Comparison of ENCODE assay signal across 8 cellular contexts in the genomic region with DNA sequence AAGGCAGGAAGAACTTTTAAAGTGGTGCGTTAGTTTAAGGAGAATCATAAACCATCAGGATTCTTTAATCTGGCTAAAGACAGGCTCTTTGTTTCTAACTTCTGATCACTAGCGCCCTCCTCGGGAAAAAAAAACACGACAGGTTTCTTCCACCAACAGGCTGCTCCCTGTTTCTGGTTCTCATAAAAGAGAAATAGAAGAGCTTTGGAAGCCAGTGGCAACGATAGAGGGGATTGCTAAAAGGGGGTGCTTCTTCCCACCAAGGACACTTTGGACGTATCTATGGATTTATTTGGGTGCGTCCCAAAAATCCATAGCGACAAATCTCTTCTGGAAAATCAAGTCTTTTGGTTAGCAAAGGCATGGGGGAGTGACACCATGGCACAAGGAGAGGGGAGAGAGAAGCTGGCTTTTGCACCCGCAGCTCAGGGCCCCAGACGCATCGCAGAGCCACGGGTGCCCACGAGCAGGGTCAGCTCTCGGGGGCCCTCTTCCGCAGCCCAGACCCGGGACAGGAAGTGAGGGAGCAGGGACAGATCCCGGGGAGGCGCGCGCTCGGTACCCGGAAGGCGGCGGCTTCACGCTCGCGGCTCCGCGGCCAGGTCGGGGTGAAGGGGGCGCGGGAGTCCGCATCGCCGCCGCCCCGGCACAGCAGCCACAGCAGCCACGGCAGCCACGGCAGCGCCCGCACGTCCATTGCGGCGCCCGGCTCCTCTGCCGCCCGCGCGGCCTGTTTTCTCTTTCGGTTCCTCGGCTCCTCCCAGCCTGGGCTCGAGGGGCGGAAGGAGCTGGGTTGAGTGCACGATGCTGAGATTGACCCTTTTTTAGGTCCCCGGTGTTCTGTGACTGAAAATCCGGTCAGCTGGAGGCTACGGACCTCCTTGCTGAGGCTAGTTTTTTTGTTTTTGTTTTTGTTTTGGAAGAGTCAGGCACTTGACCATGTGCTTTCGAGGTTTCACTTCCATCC. TPM values are rescaled to one million over a fixed set of nuclear protein-coding genes. Genes with fewer than 3 reads are reported as not detected.
DNase-seq lines count a peak whose midpoint lies in the region; ATAC-seq, FAIRE-seq and TF ChIP-seq lines count a peak whose summit lies in the region.

A gene with protein sequence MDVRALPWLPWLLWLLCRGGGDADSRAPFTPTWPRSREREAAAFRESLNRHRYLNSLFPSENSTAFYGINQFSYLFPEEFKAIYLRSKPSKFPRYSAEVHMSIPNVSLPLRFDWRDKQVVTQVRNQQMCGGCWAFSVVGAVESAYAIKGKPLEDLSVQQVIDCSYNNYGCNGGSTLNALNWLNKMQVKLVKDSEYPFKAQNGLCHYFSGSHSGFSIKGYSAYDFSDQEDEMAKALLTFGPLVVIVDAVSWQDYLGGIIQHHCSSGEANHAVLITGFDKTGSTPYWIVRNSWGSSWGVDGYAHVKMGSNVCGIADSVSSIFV (minus strand): TSS at position 716 of the 967 bp plus-strand sequence. CDS start 19 bp downstream, at position 697.

- FAIRE-seq in H54 (lab: Jason Lieb, UNC) (no peak), pancreas (lab: Jason Lieb, UNC) (peak; percentile 92)

- H3K27me3 Mint-ChIP-seq in activated naive CD8-positive, alpha-beta T cell treated with anti-CD3 and anti-CD28 coated beads for 36 hours: no peaks in the 10 kb centered on the region

- peaks cover 33% of the 10 kb centered on the region for H3K4me1 Mint-ChIP-seq in activated naive CD8-positive, alpha-beta T cell treated with anti-CD3 and anti-CD28 coated beads for 36 hours

- peak; percentile 98 for ATAC-seq in SK-N-SH treated with all-trans-retinoic acid at 6 μM for 48 hours
- ATAC-seq in pancreas: peak; percentile 91 to 97 (median 95)

- DNase-seq in GF-D8 (lab: John Stamatoyannopoulos, UW) (peak; percentile 5), H54 (ENCODE audit: insufficient read length, low spot score) (peak; percentile 35), LoVo (ENCODE audit: low spot score) (peak; percentile 73), head of caudate nucleus (peak; percentile 57 to 93 (median 82)), pancreas (peak; percentile 66 to 89 (median 74)), tibial artery (peak; percentile 80 to 83)
- peak; percentile 78 for DNase-seq in activated naive CD8-positive, alpha-beta T cell treated with anti-CD3 and anti-CD28 coated beads for 36 hours

- peak; percentile 20 to 43 (median 32) for TF ChIP-seq CTCF in pancreas (IDR thresholded peaks at IDR 0.05)
- TF ChIP-seq CTCF in tibial artery (IDR thresholded peaks at IDR 0.05): peak; percentile 70

- H3K4me3 ChIP-seq in pancreas: peak within 1 kb of the TSS; percentile 45 to 87 (median 66)
- peak within 1 kb of the TSS; percentile 92 for H3K4me3 ChIP-seq in tibial artery

- H3K27ac ChIP-seq in pancreas (peak within 1 kb of the TSS; percentile 87 to 99 (median 98)), tibial artery (peak within 1 kb of the TSS; percentile 94 to 100)

- no peaks in the 10 kb centered on the region for H3K9me3 ChIP-seq in pancreas
- H3K9me3 ChIP-seq in tibial artery: no peaks in the 10 kb centered on the region

- peak; percentile 70; the same call in 1 of the 2 replicates for TF ChIP-seq POLR2A in H54 (IDR thresholded peaks at IDR 0.05; ENCODE audit: low read depth, low read length)

- H3K36me3 ChIP-seq in pancreas: no peaks in the 10 kb centered on the region
- H3K36me3 ChIP-seq in tibial artery: no peaks in the 10 kb centered on the region

- peak within 1 kb of the TSS; percentile 95 for H3K4me3 Mint-ChIP-seq in activated naive CD8-positive, alpha-beta T cell treated with anti-CD3 and anti-CD28 coated beads for 36 hours

- peak within 1 kb of the TSS; percentile 98 for H3K27ac Mint-ChIP-seq in activated naive CD8-positive, alpha-beta T cell treated with anti-CD3 and anti-CD28 coated beads for 36 hours

- peaks cover 0 to 4% (median 0%) of the 10 kb centered on the region in 3 donors for H3K4me1 ChIP-seq in pancreas
- H3K4me1 ChIP-seq in tibial artery: peaks cover 0 to 13% (median 5%) of the 10 kb centered on the region in 4 donors

- H3K9me3 Mint-ChIP-seq in activated naive CD8-positive, alpha-beta T cell treated with anti-CD3 and anti-CD28 coated beads for 36 hours: no peaks in the 10 kb centered on the region

- intact Hi-C loops in head of caudate nucleus (cut with DNase I): loop anchor here (10.0 kb wide), 1 partner anchor 149 kb away; no protein-coding TSS in a partner anchor
- intact Hi-C loops in pancreas (cut with DNase I): loop anchor here in 1 of 3 donors (5.0 kb wide), 1 partner anchor 146 kb away; no protein-coding TSS in a partner anchor
- intact Hi-C loops in tibial artery (cut with DNase I; ENCODE audit: low total_unique reads): loop anchor here (5.0 to 10.0 kb wide), 3 partner anchors 141 to 549 kb away; no protein-coding TSS in a partner anchor

- 1% methylated on average over 56 to 58 of the region's 58 CpGs for WGBS in pancreas, 2 donors

- peaks cover 2% of the 10 kb centered on the region for H3K36me3 Mint-ChIP-seq in activated naive CD8-positive, alpha-beta T cell treated with anti-CD3 and anti-CD28 coated beads for 36 hours

- no peaks in the 10 kb centered on the region for H3K27me3 ChIP-seq in pancreas
- no peaks in the 10 kb centered on the region for H3K27me3 ChIP-seq in tibial artery

TF ChIP-seq in SK-N-SH treated with all-trans-retinoic acid at 6 μM for 48 hours, 23 proteins besides CTCF, POLR2A, EP300 and RAD21:
- TF ChIP-seq ZFP3 (CRISPR knock-in tag; IDR thresholded peaks at IDR 0.05) (peak; percentile 48; the same call in 1 of the 2 replicates), RARB (CRISPR knock-in tag; IDR thresholded peaks at IDR 0.05) (no peak), ZNF70 (CRISPR knock-in tag; IDR thresholded peaks at IDR 0.05) (no peak), ZNF565 (CRISPR knock-in tag; conservative IDR thresholded peaks at IDR 0.05; ENCODE audit: low read depth) (0 out of 2 replicates have a peak, but pooled peaks have one; percentile 47), SNAI2 (CRISPR knock-in tag; IDR thresholded peaks at IDR 0.05) (0 out of 2 replicates have a peak, but pooled peaks have one; percentile 61)
- TF ChIP-seq, protein P1, sequence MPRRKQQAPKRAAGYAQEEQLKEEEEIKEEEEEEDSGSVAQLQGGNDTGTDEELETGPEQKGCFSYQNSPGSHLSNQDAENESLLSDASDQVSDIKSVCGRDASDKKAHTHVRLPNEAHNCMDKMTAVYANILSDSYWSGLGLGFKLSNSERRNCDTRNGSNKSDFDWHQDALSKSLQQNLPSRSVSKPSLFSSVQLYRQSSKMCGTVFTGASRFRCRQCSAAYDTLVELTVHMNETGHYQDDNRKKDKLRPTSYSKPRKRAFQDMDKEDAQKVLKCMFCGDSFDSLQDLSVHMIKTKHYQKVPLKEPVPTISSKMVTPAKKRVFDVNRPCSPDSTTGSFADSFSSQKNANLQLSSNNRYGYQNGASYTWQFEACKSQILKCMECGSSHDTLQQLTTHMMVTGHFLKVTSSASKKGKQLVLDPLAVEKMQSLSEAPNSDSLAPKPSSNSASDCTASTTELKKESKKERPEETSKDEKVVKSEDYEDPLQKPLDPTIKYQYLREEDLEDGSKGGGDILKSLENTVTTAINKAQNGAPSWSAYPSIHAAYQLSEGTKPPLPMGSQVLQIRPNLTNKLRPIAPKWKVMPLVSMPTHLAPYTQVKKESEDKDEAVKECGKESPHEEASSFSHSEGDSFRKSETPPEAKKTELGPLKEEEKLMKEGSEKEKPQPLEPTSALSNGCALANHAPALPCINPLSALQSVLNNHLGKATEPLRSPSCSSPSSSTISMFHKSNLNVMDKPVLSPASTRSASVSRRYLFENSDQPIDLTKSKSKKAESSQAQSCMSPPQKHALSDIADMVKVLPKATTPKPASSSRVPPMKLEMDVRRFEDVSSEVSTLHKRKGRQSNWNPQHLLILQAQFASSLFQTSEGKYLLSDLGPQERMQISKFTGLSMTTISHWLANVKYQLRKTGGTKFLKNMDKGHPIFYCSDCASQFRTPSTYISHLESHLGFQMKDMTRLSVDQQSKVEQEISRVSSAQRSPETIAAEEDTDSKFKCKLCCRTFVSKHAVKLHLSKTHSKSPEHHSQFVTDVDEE (CRISPR knock-in tag; IDR thresholded peaks at IDR 0.05): 0 out of 2 replicates have a peak, but pooled peaks have one; percentile 17
- TF ChIP-seq, protein P2, sequence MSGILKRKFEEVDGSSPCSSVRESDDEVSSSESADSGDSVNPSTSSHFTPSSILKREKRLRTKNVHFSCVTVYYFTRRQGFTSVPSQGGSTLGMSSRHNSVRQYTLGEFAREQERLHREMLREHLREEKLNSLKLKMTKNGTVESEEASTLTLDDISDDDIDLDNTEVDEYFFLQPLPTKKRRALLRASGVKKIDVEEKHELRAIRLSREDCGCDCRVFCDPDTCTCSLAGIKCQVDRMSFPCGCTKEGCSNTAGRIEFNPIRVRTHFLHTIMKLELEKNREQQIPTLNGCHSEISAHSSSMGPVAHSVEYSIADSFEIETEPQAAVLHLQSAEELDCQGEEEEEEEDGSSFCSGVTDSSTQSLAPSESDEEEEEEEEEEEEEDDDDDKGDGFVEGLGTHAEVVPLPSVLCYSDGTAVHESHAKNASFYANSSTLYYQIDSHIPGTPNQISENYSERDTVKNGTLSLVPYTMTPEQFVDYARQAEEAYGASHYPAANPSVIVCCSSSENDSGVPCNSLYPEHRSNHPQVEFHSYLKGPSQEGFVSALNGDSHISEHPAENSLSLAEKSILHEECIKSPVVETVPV (CRISPR knock-in tag; IDR thresholded peaks at IDR 0.05): no peak

RNA-seq across cellular contexts. Expression of the gene that starts here (rescaled TPM):
- total RNA-seq in activated naive CD8-positive, alpha-beta T cell treated with anti-CD3 and anti-CD28 coated beads for 36 hours: 1 to 10 TPM; 4.6 to 4.7 TPM
- total RNA-seq in pancreas: 10 to 100 TPM in 3 of 6 donors, 1 to 10 TPM in 3; 5.8 to 15.3 (median 8.5) TPM
- polyA plus RNA-seq in pancreas: 10 to 100 TPM in 1 of 2 donors, 1 to 10 TPM in 1; 3.3 to 16.1 TPM

Comparison
In these comparisons a context has a peak if more than half of its experiments do, and no peak if none do; other contexts are left out.
1. Peak in every context shown above with its lines: DNase-seq, ATAC-seq, H3K4me3 ChIP-seq and H3K27ac ChIP-seq.
2. DNase-seq: peak in every context shown above with its lines; median percentile 82 in head of caudate nucleus; 82 in tibial artery; 78 in activated naive CD8-positive, alpha-beta T cell treated with anti-CD3 and anti-CD28 coated beads for 36 hours; 74 in pancreas; 73 in LoVo; 35 in H54; 5 in GF-D8.